ENCODE assay signal across 8 cellular contexts in genomic region chr10:62816179-62817119, GRCh38. TPM values are rescaled to one million over a fixed set of nuclear protein-coding genes. Genes with fewer than 3 reads are reported as not detected.
DNase-seq lines count a peak whose midpoint lies in the region; ATAC-seq and TF ChIP-seq lines count a peak whose summit lies in the region.

TSS of gene EGR2 (minus strand) at chr10:62816366. CDS start at chr10:62816029, 337 bp downstream.

- intact Hi-C loops in breast epithelium (cut with DNase I; ENCODE audit: low total_unique reads): loop anchor here (2.0 kb wide), 1 partner anchor 30 kb away; no protein-coding TSS in a partner anchor

- peaks cover 2% of the 10 kb centered on the region for H3K9me3 ChIP-seq in WERI-Rb-1 (ENCODE audit: severe bottlenecking)
- H3K9me3 ChIP-seq in breast epithelium: no peaks in the 10 kb centered on the region
- no peaks in the 10 kb centered on the region for H3K9me3 ChIP-seq in iPS-20b (ENCODE audit: insufficient read depth, low read depth, low read length)
- H3K9me3 ChIP-seq in skeletal muscle tissue (ENCODE audit: control insufficient read depth in 3 of 3, low read length in 3 of 3): no peaks in the 10 kb centered on the region

- TF ChIP-seq CTCF in WERI-Rb-1 (IDR thresholded peaks at IDR 0.05; ENCODE audit: low read depth, low read length) (no peak), breast epithelium (IDR thresholded peaks at IDR 0.05) (no peak)

- H3K9ac ChIP-seq in iPS-20b (ENCODE audit: low read depth, low read length) (peak within 1 kb of the TSS; percentile 75; the same call in 1 of the 2 replicates), skeletal muscle tissue (ENCODE audit: low read depth in 1 of 3, low read length in 3 of 3) (peak within 1 kb of the TSS; percentile 75 to 90 (median 87))

- TF ChIP-seq POLR2A in GM18526 (IDR thresholded peaks at IDR 0.05; ENCODE audit: extremely low read depth, insufficient read length): peak; percentile 62
- no peak for TF ChIP-seq POLR2A in breast epithelium (IDR thresholded peaks at IDR 0.05)

- H3K4me3 ChIP-seq in WERI-Rb-1 (ENCODE audit: low read depth, low read length) (peak within 1 kb of the TSS; percentile 64), breast epithelium (peak within 1 kb of the TSS; percentile 65 to 94 (median 72)), iPS-20b (ENCODE audit: low read length) (peak within 1 kb of the TSS; percentile 84), skeletal muscle tissue (ENCODE audit: low read length in 3 of 3) (peak within 1 kb of the TSS; percentile 83 to 98 (median 94))

- H3K36me3 ChIP-seq in WERI-Rb-1 (no peaks in the 10 kb centered on the region), breast epithelium (no peaks in the 10 kb centered on the region), iPS-20b (ENCODE audit: insufficient read depth, low read depth, low read length) (no peaks in the 10 kb centered on the region), skeletal muscle tissue (ENCODE audit: control insufficient read depth in 3 of 3, insufficient read depth in 3 of 3, low read length in 3 of 3) (no peaks in the 10 kb centered on the region)

- H3K27ac ChIP-seq in WERI-Rb-1 (peak within 1 kb of the TSS; percentile 67), breast epithelium (peak within 1 kb of the TSS; percentile 82 to 94), iPS-20b (ENCODE audit: low read length) (no peak within 1 kb of the TSS), skeletal muscle tissue (ENCODE audit: low read depth, low read length) (peak within 1 kb of the TSS; percentile 89)

- H3K4me1 ChIP-seq in breast epithelium (peaks cover 10 to 14% of the 10 kb centered on the region in 2 donors), iPS-20b (ENCODE audit: insufficient read depth, low read length) (peaks cover 6% of the 10 kb centered on the region; the same call in 1 of the 2 replicates), skeletal muscle tissue (ENCODE audit: control insufficient read depth in 3 of 3, insufficient read depth in 3 of 3, low read length in 3 of 3) (peaks cover 26 to 38% (median 31%) of the 10 kb centered on the region in 3 donors)

- peak; percentile 89 for DNase-seq in A172 (ENCODE audit: low spot score)
- peak; percentile 74 for DNase-seq in NCI-H2171 (lab: John Stamatoyannopoulos, UW)
- peak; percentile 89 for DNase-seq in WERI-Rb-1
- peak; percentile 88 to 96 for DNase-seq in breast epithelium (ENCODE audit: low spot score in 2 of 2)

- ATAC-seq in HG03064 (IDR thresholded peaks at IDR 0.05; ENCODE audit: low read depth, unreplicated experiment): peak; percentile 77

- H3K27me3 ChIP-seq in WERI-Rb-1 (ENCODE audit: insufficient read depth, low read depth, severe bottlenecking) (peaks cover 73% of the 10 kb centered on the region), breast epithelium (peaks cover 0 to 18% of the 10 kb centered on the region in 2 donors), iPS-20b (ENCODE audit: insufficient read depth, low read length) (peaks cover 88% of the 10 kb centered on the region), skeletal muscle tissue (ENCODE audit: control insufficient read depth in 3 of 3, insufficient read depth in 3 of 3, low read length in 3 of 3) (peaks cover 22 to 38% (median 35%) of the 10 kb centered on the region in 3 donors)

RNA-seq across cellular contexts. Expression of gene EGR2, which starts in this region (rescaled TPM):
- total RNA-seq in A172 (2014; rRNA removed; shearing (Covaris generic)): 0.09 and 0.19 TPM in 2 replicates
- total RNA-seq in breast epithelium: 1 to 10 TPM in 2 of 3 donors, under 1 TPM in 1; 0.32 to 9.2 (median 4.3) TPM
- 3.7 TPM for total RNA-seq in skeletal muscle tissue

Comparison
In these comparisons a context has a peak if more than half of its experiments do, and no peak if none do; other contexts are left out.
1. Peak in DNase-seq in A172; RNA of the gene not detected or under 1 TPM.